In genomic region chr7:66920769-66921395, GRCh38 we compare ENCODE assay signal across 1 cellular context.
A peak's percentile ranks its signal among the peaks of the same experiment; 100 is the strongest.
TF ChIP-seq lines count a peak whose summit lies in the region.

TSS of gene TMEM248 (plus strand) at chr7:66921225. CDS start at chr7:66941866, 20,641 bp downstream.

TF ChIP-seq in GM12878, 131 proteins besides CTCF, POLR2A, EP300 and RAD21 (continued from another document):
- TF ChIP-seq E2F8 (IDR thresholded peaks at IDR 0.05; ENCODE audit: low read depth, partially characterized antibody) (peak; percentile 55), CHD2 (IDR thresholded peaks at IDR 0.05; ENCODE audit: borderline replicate concordance, low read depth, low read length) (0 out of 2 replicates have a peak, but pooled peaks have one; percentile 68), SMAD1 (IDR thresholded peaks at IDR 0.05; ENCODE audit: low read depth, partially characterized antibody) (peak; percentile 57), STAT1 (conservative IDR thresholded peaks at IDR 0.05) (peak; percentile 81; the same call in 1 of the 2 replicates), PML (IDR thresholded peaks at IDR 0.05; ENCODE audit: low read length) (no peak), SMAD5 (IDR thresholded peaks at IDR 0.05; ENCODE audit: low read depth) (no peak), YY1 (IDR thresholded peaks at IDR 0.05; ENCODE audit: low read depth, low read length) (peak; percentile 84), MEF2B (IDR thresholded peaks at IDR 0.05; ENCODE audit: partially characterized antibody, poor library complexity, severe bottlenecking) (peak; percentile 59), NKRF (conservative IDR thresholded peaks at IDR 0.05) (peak; percentile 83), PAX5 (IDR thresholded peaks at IDR 0.05; ENCODE audit: borderline replicate concordance, low read depth, low read length) (peak; percentile 79; the same call in 1 of the 2 replicates), ETV6 (conservative IDR thresholded peaks at IDR 0.05 in 1 of 2, IDR thresholded peaks at IDR 0.05 in 1 of 2; ENCODE audit: borderline replicate concordance in 1 of 2, low read depth in 1 of 2) (peak in 1 of 2 experiments; percentile 41; a peak in 1 of 4 replicates), NR2C2 (IDR thresholded peaks at IDR 0.05; ENCODE audit: borderline replicate concordance, control insufficient read depth, insufficient read length, low read depth) (peak; percentile 96), BRCA1 (IDR thresholded peaks at IDR 0.05; ENCODE audit: low read depth, low read length) (no peak), ZNF217 (IDR thresholded peaks at IDR 0.05) (no peak), ZBED1 (IDR thresholded peaks at IDR 0.05; ENCODE audit: borderline replicate concordance) (peak; percentile 53; the same call in 1 of the 2 replicates), ATF7 (IDR thresholded peaks at IDR 0.05; ENCODE audit: low read depth) (peak; percentile 70), RUNX3 (IDR thresholded peaks at IDR 0.05; ENCODE audit: low read length) (peak; percentile 87), E4F1 (IDR thresholded peaks at IDR 0.05; ENCODE audit: borderline replicate concordance, partially characterized antibody) (peak; percentile 89), BHLHE40 (IDR thresholded peaks at IDR 0.05; ENCODE audit: borderline replicate concordance in 1 of 2, low read depth in 2 of 2, low read length in 1 of 2) (peak; percentile 83 to 93), GABPA (IDR thresholded peaks at IDR 0.05; ENCODE audit: low read depth) (0 out of 2 replicates have a peak, but pooled peaks have one; percentile 47), ELK1 (IDR thresholded peaks at IDR 0.05; ENCODE audit: low read depth, low read length) (peak; percentile 89), FOXK2 (IDR thresholded peaks at IDR 0.05) (peak; percentile 80)
